In the genomic region with DNA sequence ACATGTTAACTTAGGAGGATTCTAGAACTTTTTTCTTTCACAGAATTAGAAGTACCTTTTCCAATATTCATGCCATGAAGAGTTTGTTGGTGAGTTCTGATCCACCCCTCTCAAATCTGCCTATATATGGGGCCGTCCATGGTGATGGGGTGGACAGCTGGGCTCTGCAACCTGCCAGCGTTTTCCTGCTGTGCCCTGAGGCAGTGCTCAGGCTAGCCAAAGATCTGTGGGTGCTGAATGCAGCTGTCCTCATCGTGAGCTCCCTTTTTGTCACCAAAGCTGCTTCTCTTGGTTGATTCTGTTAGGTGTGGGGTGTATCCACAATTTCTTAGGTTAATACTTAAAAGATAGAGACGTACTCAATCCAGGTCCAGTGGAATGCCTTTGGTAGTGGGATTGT, we compare ENCODE assay signal across 15 cellular contexts.
A peak's percentile ranks its signal among the peaks of the same experiment; 100 is the strongest.
DNase-seq lines count a peak whose midpoint lies in the region; ATAC-seq and TF ChIP-seq lines count a peak whose summit lies in the region.
"Had no signal": no experiment of that assay in that cellular context is flagged by ENCODE, and none has a peak within 500 bp of the region (broad histone marks: within the 10 kb centered on the region; RNA-seq: fewer than 3 reads in every experiment).

No MANE protein-coding gene starts in this region.

- CTCF ChIA-PET in SK-N-SH (lab: Yijun Ruan, JAX): no interaction called here

- H3K27me3 ChIP-seq in SK-N-SH (ENCODE audit: insufficient read depth) (no peaks in the 10 kb centered on the region), adipocyte (replicated peaks; ENCODE audit: control insufficient read depth, insufficient read depth, low read length) (no peaks in the 10 kb centered on the region)
- H3K27me3 ChIP-seq: BLaER1 treated with 17β-estradiol and CSF1 and Interleukin-3, amounts not matched to agents 10 nM and 100 nM had no signal

- TF ChIP-seq CTCF in SK-N-SH (IDR thresholded peaks at IDR 0.05) (no peak), nephron (IDR thresholded peaks at IDR 0.05; ENCODE audit: unreplicated experiment in 3 of 3) (no peak)

- peaks cover 3% of the 10 kb centered on the region for H3K9me3 Mint-ChIP-seq in nephron

- ATAC-seq in SK-N-SH treated with all-trans-retinoic acid at 6 μM for 48 hours: no peak
- no peak for ATAC-seq in GM18861 (IDR thresholded peaks at IDR 0.05; ENCODE audit: unreplicated experiment)

- POLR2A ChIA-PET in SK-N-SH (lab: Yijun Ruan, JAX): no interaction called here

- DNase-seq in SK-N-SH (peak; percentile 8), adipocyte (ENCODE audit: low read depth) (peak; percentile 35), ureter (ENCODE audit: low spot score) (peak; percentile 13), NCI-H1092 (lab: John Stamatoyannopoulos, UW) (no peak), NCI-H1694 treated with DMSO at 0.1 percent for 48 hours (lab: John Stamatoyannopoulos, UW) (no peak)
- DNase-seq: NCI-H1436, NCI-H2107, NCI-H226, NCI-H526 had no signal

- H3K4me3 ChIP-seq in SK-N-SH (ENCODE audit: low read depth in 2 of 2, low read length in 1 of 2) (no peak overlapping the region), adipocyte (ENCODE audit: low read length) (no peak overlapping the region)
- H3K4me3 ChIP-seq: BLaER1 treated with 17β-estradiol and CSF1 and Interleukin-3, amounts not matched to agents 10 nM and 100 nM had no signal

- H3K9ac ChIP-seq in SK-N-SH (no peak overlapping the region), adipocyte (ENCODE audit: low read length) (no peak overlapping the region)
- H3K9ac ChIP-seq: BLaER1 treated with 17β-estradiol and CSF1 and Interleukin-3, amounts not matched to agents 10 nM and 100 nM; KMS-11 had no signal

- no peak for TF ChIP-seq EP300 in SK-N-SH (IDR thresholded peaks at IDR 0.05; ENCODE audit: borderline replicate concordance in 1 of 2, low read depth in 1 of 2, low read length in 1 of 2)

- H3K79me2 ChIP-seq in SK-N-SH (ENCODE audit: insufficient read depth): no peaks in the 10 kb centered on the region

- H3K9me3 ChIP-seq in SK-N-SH: no peaks in the 10 kb centered on the region
- no peaks in the 10 kb centered on the region for H3K9me3 ChIP-seq in adipocyte (ENCODE audit: control insufficient read depth, low read length)

- H2AFZ ChIP-seq in SK-N-SH (ENCODE audit: low read depth): no peak overlapping the region

- no peak overlapping the region for H3K4me2 ChIP-seq in SK-N-SH
- H3K4me2 ChIP-seq: BLaER1 treated with 17β-estradiol and CSF1 and Interleukin-3, amounts not matched to agents 10 nM and 100 nM; KMS-11 had no signal

- H3K27ac Mint-ChIP-seq in nephron: peak overlapping the region in 2 of 3 experiments; percentile 49 to 75

- no peaks in the 10 kb centered on the region for H4K20me1 ChIP-seq in SK-N-SH (ENCODE audit: insufficient read depth)
- H4K20me1 ChIP-seq: BLaER1 treated with 17β-estradiol and CSF1 and Interleukin-3, amounts not matched to agents 10 nM and 100 nM had no signal

- no peak for TF ChIP-seq RAD21 in SK-N-SH (IDR thresholded peaks at IDR 0.05; ENCODE audit: low read length)

- no peaks in the 10 kb centered on the region for H3K36me3 Mint-ChIP-seq in nephron (ENCODE audit: low read depth)

- H3K27ac ChIP-seq in SK-N-SH (ENCODE audit: low read depth in 2 of 2, low read length in 1 of 2): peak overlapping the region in 1 of 2 experiments; percentile 44; a peak in 2 of 4 replicates
- H3K27ac ChIP-seq: 22Rv1; BLaER1 treated with 17β-estradiol and CSF1 and Interleukin-3, amounts not matched to agents 10 nM and 100 nM; KMS-11 had no signal

- 61% methylated on average over 4 of the region's 4 CpGs for WGBS in SK-N-SH (ENCODE audit: low lambda C conversion rate)

- peak overlapping the region in 1 of 3 experiments; percentile 20 for H3K4me3 Mint-ChIP-seq in nephron

- H3K4me1 Mint-ChIP-seq in nephron: peaks cover 60% of the 10 kb centered on the region

- H3K4me1 ChIP-seq in SK-N-SH (ENCODE audit: control insufficient read depth in 1 of 2, insufficient read depth in 2 of 2, low read depth in 1 of 2, low read length in 1 of 2): peaks cover 0 to 8% of the 10 kb centered on the region in 2 experiments; a peak in 2 of 4 replicates
- peaks cover 17% of the 10 kb centered on the region for H3K4me1 ChIP-seq in adipocyte (ENCODE audit: control insufficient read depth, insufficient read depth, low read length)

- H3K36me3 ChIP-seq in SK-N-SH (replicated peaks in 1 of 2; ENCODE audit: control insufficient read depth in 1 of 2, insufficient read depth in 2 of 2, low read length in 1 of 2) (no peaks in the 10 kb centered on the region), adipocyte (ENCODE audit: control insufficient read depth, insufficient read depth, low read length, severe bottlenecking) (no peaks in the 10 kb centered on the region)
- H3K36me3 ChIP-seq: BLaER1 treated with 17β-estradiol and CSF1 and Interleukin-3, amounts not matched to agents 10 nM and 100 nM had no signal

- peaks cover 1% of the 10 kb centered on the region for H3K27me3 Mint-ChIP-seq in nephron (ENCODE audit: low read depth)

- no peaks in the 10 kb centered on the region for H3K9me2 ChIP-seq in SK-N-SH

- peaks cover 7% of the 10 kb centered on the region for H3F3A ChIP-seq in SK-N-SH (replicated peaks; ENCODE audit: insufficient read depth)

TF ChIP-seq in SK-N-SH, 30 proteins besides CTCF, POLR2A, EP300 and RAD21 (continues in another document):
- no peak for TF ChIP-seq RCOR1 (IDR thresholded peaks at IDR 0.05; ENCODE audit: low read length)
- TF ChIP-seq ELF1 (IDR thresholded peaks at IDR 0.05): no peak
- no peak for TF ChIP-seq SMC3 (IDR thresholded peaks at IDR 0.05; ENCODE audit: low read depth, low read length)
- TF ChIP-seq JUND (IDR thresholded peaks at IDR 0.05): no peak
- TF ChIP-seq, protein P1, sequence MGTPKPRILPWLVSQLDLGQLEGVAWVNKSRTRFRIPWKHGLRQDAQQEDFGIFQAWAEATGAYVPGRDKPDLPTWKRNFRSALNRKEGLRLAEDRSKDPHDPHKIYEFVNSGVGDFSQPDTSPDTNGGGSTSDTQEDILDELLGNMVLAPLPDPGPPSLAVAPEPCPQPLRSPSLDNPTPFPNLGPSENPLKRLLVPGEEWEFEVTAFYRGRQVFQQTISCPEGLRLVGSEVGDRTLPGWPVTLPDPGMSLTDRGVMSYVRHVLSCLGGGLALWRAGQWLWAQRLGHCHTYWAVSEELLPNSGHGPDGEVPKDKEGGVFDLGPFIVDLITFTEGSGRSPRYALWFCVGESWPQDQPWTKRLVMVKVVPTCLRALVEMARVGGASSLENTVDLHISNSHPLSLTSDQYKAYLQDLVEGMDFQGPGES (IDR thresholded peaks at IDR 0.05; ENCODE audit: low read depth, low read length): no peak
- TF ChIP-seq, protein P2, sequence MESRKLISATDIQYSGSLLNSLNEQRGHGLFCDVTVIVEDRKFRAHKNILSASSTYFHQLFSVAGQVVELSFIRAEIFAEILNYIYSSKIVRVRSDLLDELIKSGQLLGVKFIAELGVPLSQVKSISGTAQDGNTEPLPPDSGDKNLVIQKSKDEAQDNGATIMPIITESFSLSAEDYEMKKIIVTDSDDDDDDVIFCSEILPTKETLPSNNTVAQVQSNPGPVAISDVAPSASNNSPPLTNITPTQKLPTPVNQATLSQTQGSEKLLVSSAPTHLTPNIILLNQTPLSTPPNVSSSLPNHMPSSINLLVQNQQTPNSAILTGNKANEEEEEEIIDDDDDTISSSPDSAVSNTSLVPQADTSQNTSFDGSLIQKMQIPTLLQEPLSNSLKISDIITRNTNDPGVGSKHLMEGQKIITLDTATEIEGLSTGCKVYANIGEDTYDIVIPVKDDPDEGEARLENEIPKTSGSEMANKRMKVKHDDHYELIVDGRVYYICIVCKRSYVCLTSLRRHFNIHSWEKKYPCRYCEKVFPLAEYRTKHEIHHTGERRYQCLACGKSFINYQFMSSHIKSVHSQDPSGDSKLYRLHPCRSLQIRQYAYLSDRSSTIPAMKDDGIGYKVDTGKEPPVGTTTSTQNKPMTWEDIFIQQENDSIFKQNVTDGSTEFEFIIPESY (IDR thresholded peaks at IDR 0.05; ENCODE audit: borderline replicate concordance, low read depth): no peak
- TF ChIP-seq YY1 (IDR thresholded peaks at IDR 0.05; ENCODE audit: low read depth): no peak

TF ChIP-seq in SK-N-SH treated with all-trans-retinoic acid at 6 μM for 48 hours, 23 proteins besides CTCF, POLR2A, EP300 and RAD21 (continues in another document):
- TF ChIP-seq TCF4 (CRISPR knock-in tag; IDR thresholded peaks at IDR 0.05; ENCODE audit: borderline replicate concordance) (no peak), ZC3H10 (CRISPR knock-in tag; IDR thresholded peaks at IDR 0.05) (no peak), RARB (CRISPR knock-in tag; IDR thresholded peaks at IDR 0.05) (no peak)
- TF ChIP-seq, protein P3, sequence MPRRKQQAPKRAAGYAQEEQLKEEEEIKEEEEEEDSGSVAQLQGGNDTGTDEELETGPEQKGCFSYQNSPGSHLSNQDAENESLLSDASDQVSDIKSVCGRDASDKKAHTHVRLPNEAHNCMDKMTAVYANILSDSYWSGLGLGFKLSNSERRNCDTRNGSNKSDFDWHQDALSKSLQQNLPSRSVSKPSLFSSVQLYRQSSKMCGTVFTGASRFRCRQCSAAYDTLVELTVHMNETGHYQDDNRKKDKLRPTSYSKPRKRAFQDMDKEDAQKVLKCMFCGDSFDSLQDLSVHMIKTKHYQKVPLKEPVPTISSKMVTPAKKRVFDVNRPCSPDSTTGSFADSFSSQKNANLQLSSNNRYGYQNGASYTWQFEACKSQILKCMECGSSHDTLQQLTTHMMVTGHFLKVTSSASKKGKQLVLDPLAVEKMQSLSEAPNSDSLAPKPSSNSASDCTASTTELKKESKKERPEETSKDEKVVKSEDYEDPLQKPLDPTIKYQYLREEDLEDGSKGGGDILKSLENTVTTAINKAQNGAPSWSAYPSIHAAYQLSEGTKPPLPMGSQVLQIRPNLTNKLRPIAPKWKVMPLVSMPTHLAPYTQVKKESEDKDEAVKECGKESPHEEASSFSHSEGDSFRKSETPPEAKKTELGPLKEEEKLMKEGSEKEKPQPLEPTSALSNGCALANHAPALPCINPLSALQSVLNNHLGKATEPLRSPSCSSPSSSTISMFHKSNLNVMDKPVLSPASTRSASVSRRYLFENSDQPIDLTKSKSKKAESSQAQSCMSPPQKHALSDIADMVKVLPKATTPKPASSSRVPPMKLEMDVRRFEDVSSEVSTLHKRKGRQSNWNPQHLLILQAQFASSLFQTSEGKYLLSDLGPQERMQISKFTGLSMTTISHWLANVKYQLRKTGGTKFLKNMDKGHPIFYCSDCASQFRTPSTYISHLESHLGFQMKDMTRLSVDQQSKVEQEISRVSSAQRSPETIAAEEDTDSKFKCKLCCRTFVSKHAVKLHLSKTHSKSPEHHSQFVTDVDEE (CRISPR knock-in tag; IDR thresholded peaks at IDR 0.05): no peak

Comparison
In these comparisons a context has a peak if more than half of its experiments do, and no peak if none do; other contexts are left out.
1. DNase-seq: peak in SK-N-SH (single experiment), adipocyte (single experiment) and ureter (single experiment); none in NCI-H1092 (single experiment) and NCI-H1694 treated with DMSO at 0.1 percent for 48 hours (single experiment).